ENCODE assay signal across 8 cellular contexts in genomic region chr21:32257952-32258785, GRCh38. TPM values are rescaled to one million over a fixed set of nuclear protein-coding genes. Genes with fewer than 3 reads are reported as not detected.
DNase-seq lines count a peak whose midpoint lies in the region; ATAC-seq and TF ChIP-seq lines count a peak whose summit lies in the region.

No MANE protein-coding gene starts in this region.

- H3K4me3 Mint-ChIP-seq in activated CD4-positive, alpha-beta T cell treated with anti-CD3 and anti-CD28 coated beads for 36 hours, result no peak overlapping the region

- CTCF ChIA-PET in activated CD4-positive, alpha-beta T cell treated with anti-CD3 and anti-CD28 coated beads for 36 hours (lab: Charles Lee), result interaction anchor here (0.6 to 1.5 kb wide), 10 partner anchors 11 to 472 kb away, joined by 3 to 5 read pairs (median 3); no protein-coding TSS in a partner anchor
- CTCF ChIA-PET in HEK293T (lab: Yijun Ruan, JAX) (interaction anchor here (0.5 to 2.4 kb wide), 9 partner anchors 9 to 598 kb away, joined by 3 to 10 read pairs (median 4); no protein-coding TSS in a partner anchor), SK-N-SH (lab: Yijun Ruan, JAX) (interaction anchor here (0.6 to 4.9 kb wide), 71 partner anchors 8 to 695 kb away, joined by 3 to 92 read pairs (median 4); partner anchors contain the start of genes HUNK and MIS18A)

- ATAC-seq in activated CD4-positive, alpha-beta T cell treated with anti-CD3 and anti-CD28 coated beads for 36 hours, result peak; percentile 70
- peak; percentile 98 for ATAC-seq in left colon

- POLR2A ChIA-PET in activated CD4-positive, alpha-beta T cell treated with anti-CD3 and anti-CD28 coated beads for 36 hours (lab: Charles Lee), result no interaction called here
- POLR2A ChIA-PET in HEK293T (lab: Yijun Ruan, JAX) (interaction anchor here (0.8 kb wide), 1 partner anchor 472 kb away, joined by 3 read pairs; no protein-coding TSS in a partner anchor), SK-N-SH (lab: Yijun Ruan, JAX) (interaction anchor here (1.0 to 2.6 kb wide), 2 partner anchors 10 to 385 kb away, joined by 3 to 8 read pairs; partner anchors contain the start of gene HUNK)

- 26% methylated on average over 16 of the region's 16 CpGs for WGBS in SK-N-SH (ENCODE audit: low lambda C conversion rate)

- H3K36me3 Mint-ChIP-seq in activated CD4-positive, alpha-beta T cell treated with anti-CD3 and anti-CD28 coated beads for 36 hours (ENCODE audit: low read depth), result no peaks in the 10 kb centered on the region

- peaks cover 23% of the 10 kb centered on the region for H3F3A ChIP-seq in SK-N-SH (replicated peaks; ENCODE audit: insufficient read depth)

- peaks cover 1% of the 10 kb centered on the region for H3K4me1 Mint-ChIP-seq in activated CD4-positive, alpha-beta T cell treated with anti-CD3 and anti-CD28 coated beads for 36 hours

- peak overlapping the region in 1 of 2 experiments; percentile 36; a peak in 1 of 4 replicates for H3K4me3 ChIP-seq in SK-N-SH (ENCODE audit: low read depth in 2 of 2, low read length in 1 of 2)

- intact Hi-C loops in activated CD4-positive, alpha-beta T cell treated with anti-CD3 and anti-CD28 coated beads for 36 hours (cut with DNase I, micrococcal nuclease), result loop anchor here (1.0 to 10.0 kb wide), 4 partner anchors 161 to 472 kb away; no protein-coding TSS in a partner anchor
- intact Hi-C loops in left colon (cut with DNase I, micrococcal nuclease), result loop anchor here (5.0 to 10.0 kb wide), 3 partner anchors 391 to 471 kb away; no protein-coding TSS in a partner anchor

- no peaks in the 10 kb centered on the region for H4K20me1 ChIP-seq in SK-N-SH (ENCODE audit: insufficient read depth)

- H3K27ac ChIP-seq in SK-N-SH (ENCODE audit: low read depth in 2 of 2, low read length in 1 of 2), result peak overlapping the region; percentile 79 to 92; a peak in 3 of 4 replicates

- TF ChIP-seq EP300 in SK-N-SH (IDR thresholded peaks at IDR 0.05; ENCODE audit: borderline replicate concordance in 1 of 2, low read depth in 1 of 2, low read length in 1 of 2), result 0 out of 4 replicates have a peak, but pooled peaks of 1 of the 2 experiments have one; percentile 11

- peaks cover 11 to 27% of the 10 kb centered on the region in 2 experiments for H3K4me1 ChIP-seq in SK-N-SH (ENCODE audit: control insufficient read depth in 1 of 2, insufficient read depth in 2 of 2, low read depth in 1 of 2, low read length in 1 of 2)

- no peak overlapping the region for H3K9ac ChIP-seq in SK-N-SH

- no peaks in the 10 kb centered on the region for H3K9me3 ChIP-seq in SK-N-SH

- H2AFZ ChIP-seq in SK-N-SH (ENCODE audit: low read depth), result no peak overlapping the region

- H3K27me3 ChIP-seq in SK-N-SH (ENCODE audit: insufficient read depth), result no peaks in the 10 kb centered on the region

- no peaks in the 10 kb centered on the region for H3K9me3 Mint-ChIP-seq in activated CD4-positive, alpha-beta T cell treated with anti-CD3 and anti-CD28 coated beads for 36 hours (ENCODE audit: low read depth)

- peak; percentile 67 for DNase-seq in activated CD4-positive, alpha-beta T cell treated with anti-CD3 and anti-CD28 coated beads for 36 hours
- DNase-seq in activated CD4-positive, alpha-beta T cell treated with anti-CD3 and anti-CD28 coated beads for 1 hour, result no peak
- DNase-seq in HEK293T (ENCODE audit: extremely low spot score) (peak; percentile 84), NCI-H1417 treated with DMSO at 0.1 percent for 48 hours (lab: John Stamatoyannopoulos, UW) (peak; percentile 27), SK-N-SH (peak; percentile 81), cerebellum (ENCODE audit: low spot score) (peak; percentile 75), left colon (peak; percentile 48 to 65)
- DNase-seq in stimulated activated CD8-positive, alpha-beta memory T cell treated with anti-CD3 and anti-CD28 coated beads, Interleukin-4, amount 100 ng/mL, for 48 hours, result peak; percentile 65

- H3K4me2 ChIP-seq in SK-N-SH, result peak overlapping the region; percentile 49; the same call in 1 of the 2 replicates

- no peaks in the 10 kb centered on the region for H3K9me2 ChIP-seq in SK-N-SH

- H3K27me3 Mint-ChIP-seq in activated CD4-positive, alpha-beta T cell treated with anti-CD3 and anti-CD28 coated beads for 36 hours, result peaks cover 7% of the 10 kb centered on the region

- H3K27ac Mint-ChIP-seq in activated CD4-positive, alpha-beta T cell treated with anti-CD3 and anti-CD28 coated beads for 36 hours, result no peak overlapping the region

- H3K79me2 ChIP-seq in SK-N-SH (ENCODE audit: insufficient read depth), result no peaks in the 10 kb centered on the region

- TF ChIP-seq RAD21 in SK-N-SH (IDR thresholded peaks at IDR 0.05; ENCODE audit: low read length), result peak; percentile 98

- peak; percentile 87 for TF ChIP-seq CTCF in SK-N-SH (IDR thresholded peaks at IDR 0.05)

- no peaks in the 10 kb centered on the region for H3K36me3 ChIP-seq in SK-N-SH (replicated peaks in 1 of 2; ENCODE audit: control insufficient read depth in 1 of 2, insufficient read depth in 2 of 2, low read length in 1 of 2)

TF ChIP-seq in HEK293T, 16 proteins besides CTCF, POLR2A, EP300 and RAD21:
- TF ChIP-seq NFRKB (IDR thresholded peaks at IDR 0.05) (no peak), SUZ12 (IDR thresholded peaks at IDR 0.05) (no peak), FOXK2 (IDR thresholded peaks at IDR 0.05) (no peak), ZNF384 (IDR thresholded peaks at IDR 0.05) (no peak), CTBP1 (IDR thresholded peaks at IDR 0.05; ENCODE audit: borderline replicate concordance) (no peak), LEF1 (IDR thresholded peaks at IDR 0.05; ENCODE audit: borderline replicate concordance) (no peak), HDGF (IDR thresholded peaks at IDR 0.05; ENCODE audit: borderline replicate concordance) (no peak), ARNT (IDR thresholded peaks at IDR 0.05) (no peak), TARDBP (IDR thresholded peaks at IDR 0.05) (no peak), FOXM1 (IDR thresholded peaks at IDR 0.05; ENCODE audit: borderline replicate concordance) (no peak), L3MBTL2 (conservative IDR thresholded peaks at IDR 0.05) (no peak), PKNOX1 (IDR thresholded peaks at IDR 0.05) (no peak), FOXA1 (IDR thresholded peaks at IDR 0.05) (no peak), BHLHE40 (IDR thresholded peaks at IDR 0.05; ENCODE audit: borderline replicate concordance) (no peak), SP1 (IDR thresholded peaks at IDR 0.05) (no peak)

TF ChIP-seq in SK-N-SH, 30 proteins besides CTCF, POLR2A, EP300 and RAD21 (continues in another document):
- TF ChIP-seq TEAD4 (IDR thresholded peaks at IDR 0.05; ENCODE audit: borderline replicate concordance, insufficient read depth) (no peak), REST (IDR thresholded peaks at IDR 0.05; ENCODE audit: low read depth, low read length) (peak; percentile 83; the same call in 1 of the 2 replicates), ZBTB33 (IDR thresholded peaks at IDR 0.05; ENCODE audit: borderline replicate concordance, low read depth) (no peak), TCF12 (IDR thresholded peaks at IDR 0.05) (0 out of 2 replicates have a peak, but pooled peaks have one; percentile 21), RCOR1 (IDR thresholded peaks at IDR 0.05; ENCODE audit: low read length) (0 out of 2 replicates have a peak, but pooled peaks have one; percentile 19), YY1 (IDR thresholded peaks at IDR 0.05; ENCODE audit: low read depth) (no peak)

RNA-seq across cellular contexts. Expression of gene MIS18A, which starts 20.7 kb away (rescaled TPM):
- total RNA-seq in activated CD4-positive, alpha-beta T cell treated with anti-CD3 and anti-CD28 coated beads for 36 hours, result 10 to 100 TPM; 21.5 to 35.3 TPM
- 11.6 and 14.2 TPM in 2 replicates for polyA plus RNA-seq in SK-N-SH (2012; rRNA removed)
- 14.0 and 14.8 TPM in 2 replicates for polyA plus RNA-seq in SK-N-SH (2012; cell fraction: cytosol; rRNA removed)
- polyA plus RNA-seq in SK-N-SH (2012; cell fraction: nucleus; rRNA removed), result 6.9 and 7.4 TPM in 2 replicates
- total RNA-seq in cerebellum (11.4 TPM), left colon (1 to 10 TPM; 6.4 to 9.5 TPM)

RNA-seq across cellular contexts. Expression of gene MRAP, which starts 40.5 kb away (rescaled TPM):
- total RNA-seq in activated CD4-positive, alpha-beta T cell treated with anti-CD3 and anti-CD28 coated beads for 36 hours, result not detected
- polyA plus RNA-seq in SK-N-SH (2012; rRNA removed), result not detected in 2 replicates
- polyA plus RNA-seq in SK-N-SH (2012; cell fraction: cytosol; rRNA removed), result not detected in 2 replicates
- not detected in 2 replicates for polyA plus RNA-seq in SK-N-SH (2012; cell fraction: nucleus; rRNA removed)
- total RNA-seq in cerebellum, result 1.00 TPM
- total RNA-seq in left colon, result not detected
